ENCODE assay signal across 19 cellular contexts in genomic region chr3:168295027-168295426, GRCh38.
DNase-seq lines count a peak whose midpoint lies in the region; ATAC-seq, FAIRE-seq and TF ChIP-seq lines count a peak whose summit lies in the region.
"Had no signal": no experiment of that assay in that cellular context is flagged by ENCODE, and none has a peak within 500 bp of the region (broad histone marks: within the 10 kb centered on the region; RNA-seq: fewer than 3 reads in every experiment).

No MANE protein-coding gene starts in this region.

- H3K4me3 Mint-ChIP-seq in WTC11 (no peak overlapping the region), mesothelial cell of epicardium (no peak overlapping the region)
- H3K4me3 Mint-ChIP-seq: B cell; CD8-positive, alpha-beta T cell had no signal

- no peak for TF ChIP-seq CTCF in WTC11 (IDR thresholded peaks at IDR 0.05)
- TF ChIP-seq CTCF in mesothelial cell of epicardium (IDR thresholded peaks at IDR 0.05; ENCODE audit: unreplicated experiment): no peak
- no peak for TF ChIP-seq CTCF in vagina (IDR thresholded peaks at IDR 0.05)

- H3K27ac ChIP-seq in vagina: no peak overlapping the region
- H3K27ac ChIP-seq: BLaER1 treated with 17β-estradiol and CSF1 and Interleukin-3, amounts not matched to agents 10 nM and 100 nM; GM23248 had no signal

- H3K27ac Mint-ChIP-seq in WTC11 (peak overlapping the region; percentile 84), mesothelial cell of epicardium (peak overlapping the region; percentile 78)
- H3K27ac Mint-ChIP-seq: B cell; CD8-positive, alpha-beta T cell had no signal

- TF ChIP-seq POLR2A in GM12892 (IDR thresholded peaks at IDR 0.05; ENCODE audit: low read depth, low read length): no peak
- TF ChIP-seq POLR2A in vagina (IDR thresholded peaks at IDR 0.05): no peak

- peak; percentile 46 for ATAC-seq in GM21526 (IDR thresholded peaks at IDR 0.05; ENCODE audit: low FRiP score, unreplicated experiment)
- ATAC-seq in WTC11: peak; percentile 20; the same call in 1 of the 2 replicates
- ATAC-seq in HG03159 (IDR thresholded peaks at IDR 0.05; ENCODE audit: unreplicated experiment): no peak
- ATAC-seq: CD8-positive, alpha-beta T cell had no signal

- no peaks in the 10 kb centered on the region for H3K27me3 ChIP-seq in vagina
- H3K27me3 ChIP-seq: BLaER1 treated with 17β-estradiol and CSF1 and Interleukin-3, amounts not matched to agents 10 nM and 100 nM had no signal

- no peak overlapping the region for H3K4me3 ChIP-seq in vagina
- H3K4me3 ChIP-seq: BLaER1 treated with 17β-estradiol and CSF1 and Interleukin-3, amounts not matched to agents 10 nM and 100 nM; GM23248 had no signal

- FAIRE-seq in GM12892 (lab: Jason Lieb, UNC): peak; percentile 56
- FAIRE-seq: H54 had no signal

- POLR2A ChIA-PET in WTC11 (lab: Charles Lee): no interaction called here

- H3K27me3 Mint-ChIP-seq in WTC11 (ENCODE audit: low read depth) (no peaks in the 10 kb centered on the region), mesothelial cell of epicardium (ENCODE audit: low read depth) (no peaks in the 10 kb centered on the region)
- H3K27me3 Mint-ChIP-seq: B cell had no signal

- H3K4me1 Mint-ChIP-seq in WTC11: peaks cover 28% of the 10 kb centered on the region
- H3K4me1 Mint-ChIP-seq in mesothelial cell of epicardium: peaks cover 38% of the 10 kb centered on the region
- H3K4me1 Mint-ChIP-seq: B cell had no signal

- H3K36me3 Mint-ChIP-seq in WTC11: no peaks in the 10 kb centered on the region
- peaks cover 17% of the 10 kb centered on the region for H3K36me3 Mint-ChIP-seq in mesothelial cell of epicardium
- H3K36me3 Mint-ChIP-seq: CD8-positive, alpha-beta T cell had no signal

- peaks cover 3% of the 10 kb centered on the region; the same call in 1 of the 2 replicates for H3K9me3 Mint-ChIP-seq in WTC11
- H3K9me3 Mint-ChIP-seq in mesothelial cell of epicardium: peaks cover 13% of the 10 kb centered on the region
- H3K9me3 Mint-ChIP-seq: CD8-positive, alpha-beta T cell had no signal

- DNase-seq in GM12892 (ENCODE audit: insufficient read length) (no peak), WTC11 (ENCODE audit: low spot score) (no peak), mesothelial cell of epicardium (ENCODE audit: low spot score in 2 of 2, unreplicated experiment in 2 of 2) (no peak), vagina (ENCODE audit: extremely low spot score in 2 of 2) (no peak), Kasumi-1 (lab: John Stamatoyannopoulos, UW) (no peak)
- DNase-seq: Calu3; CD8-positive, alpha-beta T cell; DMS 273 treated with DMSO at 0.1 percent for 48 hours; DMS53; DND-41; EL; GM23248; HCEC 1CT; KG1 had no signal

- no peaks in the 10 kb centered on the region for H3K36me3 ChIP-seq in vagina
- H3K36me3 ChIP-seq: BLaER1 treated with 17β-estradiol and CSF1 and Interleukin-3, amounts not matched to agents 10 nM and 100 nM had no signal

- no peaks in the 10 kb centered on the region for H3K4me1 ChIP-seq in vagina

- no peaks in the 10 kb centered on the region for H3K9me3 ChIP-seq in vagina
- H3K9me3 ChIP-seq: BLaER1 treated with 17β-estradiol and CSF1 and Interleukin-3, amounts not matched to agents 10 nM and 100 nM had no signal

- CTCF ChIA-PET in WTC11 (lab: Charles Lee): no interaction called here

- intact Hi-C loops in vagina (cut with DNase I): no loop called here

TF ChIP-seq in WTC11, 78 proteins besides CTCF, POLR2A, EP300 and RAD21:
- TF ChIP-seq ATF6 (CRISPR knock-in tag; IDR thresholded peaks at IDR 0.05) (no peak), ZNF423 (CRISPR knock-in tag; IDR thresholded peaks at IDR 0.05) (no peak)
